In the genomic region with DNA sequence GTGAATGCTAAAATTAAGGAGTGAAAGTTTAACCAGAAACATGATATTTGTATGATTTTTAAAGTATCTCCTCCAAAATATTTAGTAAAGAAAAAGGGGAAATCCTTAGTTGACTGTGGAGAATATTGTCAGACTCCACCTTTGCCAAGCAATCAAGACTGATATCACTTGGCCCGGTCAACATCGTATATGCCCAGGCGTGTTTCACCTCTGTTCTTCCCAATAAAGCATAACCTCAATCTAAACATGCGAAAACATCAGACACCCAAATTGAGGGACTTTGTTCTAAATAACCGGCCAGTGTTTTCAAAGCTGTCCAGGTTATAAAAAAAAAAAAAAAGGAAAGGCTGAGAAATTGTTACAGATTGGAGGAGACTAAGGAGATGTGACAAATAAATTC, we compare ENCODE assay signal across 1 cellular context.
TF ChIP-seq lines count a peak whose summit lies in the region.

No MANE protein-coding gene starts in this region.

TF ChIP-seq in GM23338, 12 proteins besides CTCF, POLR2A, EP300 and RAD21:
- no peak for TF ChIP-seq EZH2 (IDR thresholded peaks at IDR 0.05; ENCODE audit: low read depth, unreplicated experiment)
- TF ChIP-seq, protein P1, sequence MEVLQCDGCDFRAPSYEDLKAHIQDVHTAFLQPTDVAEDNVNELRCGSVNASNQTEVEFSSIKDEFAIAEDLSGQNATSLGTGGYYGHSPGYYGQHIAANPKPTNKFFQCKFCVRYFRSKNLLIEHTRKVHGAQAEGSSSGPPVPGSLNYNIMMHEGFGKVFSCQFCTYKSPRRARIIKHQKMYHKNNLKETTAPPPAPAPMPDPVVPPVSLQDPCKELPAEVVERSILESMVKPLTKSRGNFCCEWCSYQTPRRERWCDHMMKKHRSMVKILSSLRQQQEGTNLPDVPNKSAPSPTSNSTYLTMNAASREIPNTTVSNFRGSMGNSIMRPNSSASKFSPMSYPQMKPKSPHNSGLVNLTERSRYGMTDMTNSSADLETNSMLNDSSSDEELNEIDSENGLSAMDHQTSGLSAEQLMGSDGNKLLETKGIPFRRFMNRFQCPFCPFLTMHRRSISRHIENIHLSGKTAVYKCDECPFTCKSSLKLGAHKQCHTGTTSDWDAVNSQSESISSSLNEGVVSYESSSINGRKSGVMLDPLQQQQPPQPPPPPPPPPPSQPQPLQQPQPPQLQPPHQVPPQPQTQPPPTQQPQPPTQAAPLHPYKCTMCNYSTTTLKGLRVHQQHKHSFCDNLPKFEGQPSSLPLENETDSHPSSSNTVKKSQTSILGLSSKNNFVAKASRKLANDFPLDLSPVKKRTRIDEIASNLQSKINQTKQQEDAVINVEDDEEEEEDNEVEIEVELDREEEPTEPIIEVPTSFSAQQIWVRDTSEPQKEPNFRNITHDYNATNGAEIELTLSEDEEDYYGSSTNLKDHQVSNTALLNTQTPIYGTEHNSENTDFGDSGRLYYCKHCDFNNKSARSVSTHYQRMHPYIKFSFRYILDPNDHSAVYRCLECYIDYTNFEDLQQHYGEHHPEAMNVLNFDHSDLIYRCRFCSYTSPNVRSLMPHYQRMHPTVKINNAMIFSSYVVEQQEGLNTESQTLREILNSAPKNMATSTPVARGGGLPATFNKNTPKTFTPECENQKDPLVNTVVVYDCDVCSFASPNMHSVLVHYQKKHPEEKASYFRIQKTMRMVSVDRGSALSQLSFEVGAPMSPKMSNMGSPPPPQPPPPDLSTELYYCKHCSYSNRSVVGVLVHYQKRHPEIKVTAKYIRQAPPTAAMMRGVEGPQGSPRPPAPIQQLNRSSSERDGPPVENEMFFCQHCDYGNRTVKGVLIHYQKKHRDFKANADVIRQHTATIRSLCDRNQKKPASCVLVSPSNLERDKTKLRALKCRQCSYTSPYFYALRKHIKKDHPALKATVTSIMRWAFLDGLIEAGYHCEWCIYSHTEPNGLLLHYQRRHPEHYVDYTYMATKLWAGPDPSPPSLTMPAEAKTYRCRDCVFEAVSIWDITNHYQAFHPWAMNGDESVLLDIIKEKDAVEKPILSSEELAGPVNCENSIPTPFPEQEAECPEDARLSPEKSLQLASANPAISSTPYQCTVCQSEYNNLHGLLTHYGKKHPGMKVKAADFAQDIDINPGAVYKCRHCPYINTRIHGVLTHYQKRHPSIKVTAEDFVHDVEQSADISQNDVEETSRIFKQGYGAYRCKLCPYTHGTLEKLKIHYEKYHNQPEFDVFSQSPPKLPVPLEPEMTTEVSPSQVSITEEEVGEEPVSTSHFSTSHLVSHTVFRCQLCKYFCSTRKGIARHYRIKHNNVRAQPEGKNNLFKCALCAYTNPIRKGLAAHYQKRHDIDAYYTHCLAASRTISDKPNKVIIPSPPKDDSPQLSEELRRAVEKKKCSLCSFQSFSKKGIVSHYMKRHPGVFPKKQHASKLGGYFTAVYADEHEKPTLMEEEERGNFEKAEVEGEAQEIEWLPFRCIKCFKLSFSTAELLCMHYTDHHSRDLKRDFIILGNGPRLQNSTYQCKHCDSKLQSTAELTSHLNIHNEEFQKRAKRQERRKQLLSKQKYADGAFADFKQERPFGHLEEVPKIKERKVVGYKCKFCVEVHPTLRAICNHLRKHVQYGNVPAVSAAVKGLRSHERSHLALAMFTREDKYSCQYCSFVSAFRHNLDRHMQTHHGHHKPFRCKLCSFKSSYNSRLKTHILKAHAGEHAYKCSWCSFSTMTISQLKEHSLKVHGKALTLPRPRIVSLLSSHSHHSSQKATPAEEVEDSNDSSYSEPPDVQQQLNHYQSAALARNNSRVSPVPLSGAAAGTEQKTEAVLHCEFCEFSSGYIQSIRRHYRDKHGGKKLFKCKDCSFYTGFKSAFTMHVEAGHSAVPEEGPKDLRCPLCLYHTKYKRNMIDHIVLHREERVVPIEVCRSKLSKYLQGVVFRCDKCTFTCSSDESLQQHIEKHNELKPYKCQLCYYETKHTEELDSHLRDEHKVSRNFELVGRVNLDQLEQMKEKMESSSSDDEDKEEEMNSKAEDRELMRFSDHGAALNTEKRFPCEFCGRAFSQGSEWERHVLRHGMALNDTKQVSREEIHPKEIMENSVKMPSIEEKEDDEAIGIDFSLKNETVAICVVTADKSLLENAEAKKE (CRISPR knock-in tag; IDR thresholded peaks at IDR 0.05): no peak
- TF ChIP-seq, protein P2, sequence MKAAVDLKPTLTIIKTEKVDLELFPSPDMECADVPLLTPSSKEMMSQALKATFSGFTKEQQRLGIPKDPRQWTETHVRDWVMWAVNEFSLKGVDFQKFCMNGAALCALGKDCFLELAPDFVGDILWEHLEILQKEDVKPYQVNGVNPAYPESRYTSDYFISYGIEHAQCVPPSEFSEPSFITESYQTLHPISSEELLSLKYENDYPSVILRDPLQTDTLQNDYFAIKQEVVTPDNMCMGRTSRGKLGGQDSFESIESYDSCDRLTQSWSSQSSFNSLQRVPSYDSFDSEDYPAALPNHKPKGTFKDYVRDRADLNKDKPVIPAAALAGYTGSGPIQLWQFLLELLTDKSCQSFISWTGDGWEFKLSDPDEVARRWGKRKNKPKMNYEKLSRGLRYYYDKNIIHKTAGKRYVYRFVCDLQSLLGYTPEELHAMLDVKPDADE (IDR thresholded peaks at IDR 0.05): no peak
- no peak for TF ChIP-seq ZNF331 (CRISPR knock-in tag; IDR thresholded peaks at IDR 0.05; ENCODE audit: low read depth)
- TF ChIP-seq CREB1 (CRISPR knock-in tag; IDR thresholded peaks at IDR 0.05; ENCODE audit: low read depth): no peak
- TF ChIP-seq, protein P3, sequence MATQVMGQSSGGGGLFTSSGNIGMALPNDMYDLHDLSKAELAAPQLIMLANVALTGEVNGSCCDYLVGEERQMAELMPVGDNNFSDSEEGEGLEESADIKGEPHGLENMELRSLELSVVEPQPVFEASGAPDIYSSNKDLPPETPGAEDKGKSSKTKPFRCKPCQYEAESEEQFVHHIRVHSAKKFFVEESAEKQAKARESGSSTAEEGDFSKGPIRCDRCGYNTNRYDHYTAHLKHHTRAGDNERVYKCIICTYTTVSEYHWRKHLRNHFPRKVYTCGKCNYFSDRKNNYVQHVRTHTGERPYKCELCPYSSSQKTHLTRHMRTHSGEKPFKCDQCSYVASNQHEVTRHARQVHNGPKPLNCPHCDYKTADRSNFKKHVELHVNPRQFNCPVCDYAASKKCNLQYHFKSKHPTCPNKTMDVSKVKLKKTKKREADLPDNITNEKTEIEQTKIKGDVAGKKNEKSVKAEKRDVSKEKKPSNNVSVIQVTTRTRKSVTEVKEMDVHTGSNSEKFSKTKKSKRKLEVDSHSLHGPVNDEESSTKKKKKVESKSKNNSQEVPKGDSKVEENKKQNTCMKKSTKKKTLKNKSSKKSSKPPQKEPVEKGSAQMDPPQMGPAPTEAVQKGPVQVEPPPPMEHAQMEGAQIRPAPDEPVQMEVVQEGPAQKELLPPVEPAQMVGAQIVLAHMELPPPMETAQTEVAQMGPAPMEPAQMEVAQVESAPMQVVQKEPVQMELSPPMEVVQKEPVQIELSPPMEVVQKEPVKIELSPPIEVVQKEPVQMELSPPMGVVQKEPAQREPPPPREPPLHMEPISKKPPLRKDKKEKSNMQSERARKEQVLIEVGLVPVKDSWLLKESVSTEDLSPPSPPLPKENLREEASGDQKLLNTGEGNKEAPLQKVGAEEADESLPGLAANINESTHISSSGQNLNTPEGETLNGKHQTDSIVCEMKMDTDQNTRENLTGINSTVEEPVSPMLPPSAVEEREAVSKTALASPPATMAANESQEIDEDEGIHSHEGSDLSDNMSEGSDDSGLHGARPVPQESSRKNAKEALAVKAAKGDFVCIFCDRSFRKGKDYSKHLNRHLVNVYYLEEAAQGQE (IDR thresholded peaks at IDR 0.05; ENCODE audit: unreplicated experiment): no peak
- TF ChIP-seq JUNB (IDR thresholded peaks at IDR 0.05; ENCODE audit: unreplicated experiment): no peak
- no peak for TF ChIP-seq POLR2AphosphoS5 (IDR thresholded peaks at IDR 0.05; ENCODE audit: low read depth)
- TF ChIP-seq EZH2phosphoT487 (IDR thresholded peaks at IDR 0.05; ENCODE audit: unreplicated experiment): no peak
- TF ChIP-seq NANOG (IDR thresholded peaks at IDR 0.05; ENCODE audit: borderline replicate concordance): no peak
- TF ChIP-seq STAT1 (IDR thresholded peaks at IDR 0.05; ENCODE audit: unreplicated experiment): no peak
- TF ChIP-seq ZNF114 (CRISPR knock-in tag; IDR thresholded peaks at IDR 0.05): no peak
